1 cellular context compared by ENCODE assay signal in the genomic region with DNA sequence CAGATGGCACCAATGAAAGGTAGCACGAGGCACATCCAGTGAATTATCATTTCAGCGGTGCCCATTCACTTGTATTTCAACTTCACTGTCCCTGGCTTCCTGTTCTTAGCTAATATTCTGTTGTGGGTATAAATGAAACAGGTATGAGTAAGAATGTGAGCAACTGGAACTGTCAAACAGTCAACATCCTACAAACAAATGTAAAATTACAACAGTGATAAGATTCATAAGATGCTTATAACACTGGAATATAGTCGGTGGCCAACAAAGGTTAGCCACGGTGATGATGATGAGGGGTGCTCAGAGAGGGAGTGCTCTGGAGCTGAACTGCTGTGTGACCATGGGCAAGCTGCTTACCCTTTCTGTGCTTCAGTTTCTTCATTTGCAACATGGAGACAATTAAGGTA.
TF ChIP-seq lines count a peak whose summit lies in the region.

No MANE protein-coding gene starts in this region.

TF ChIP-seq in K562, 482 proteins besides CTCF, POLR2A, EP300 and RAD21 (continued from another document):
- TF ChIP-seq RREB1 (CRISPR knock-in tag; IDR thresholded peaks at IDR 0.05) (no peak), ZFP36 (IDR thresholded peaks at IDR 0.05; ENCODE audit: low read depth, low read length, partially characterized antibody) (peak; percentile 61), XRCC5 (IDR thresholded peaks at IDR 0.05; ENCODE audit: low read depth, low read length) (no peak), NRF1 (conservative IDR thresholded peaks at IDR 0.05 in 1 of 2, IDR thresholded peaks at IDR 0.05 in 1 of 2) (no peak), NCOA4 (IDR thresholded peaks at IDR 0.05; ENCODE audit: partially characterized antibody) (no peak)
TF ChIP-seq in K562: peak in this region for 2.
